ENCODE assay signal across 12 cellular contexts in the genomic region with DNA sequence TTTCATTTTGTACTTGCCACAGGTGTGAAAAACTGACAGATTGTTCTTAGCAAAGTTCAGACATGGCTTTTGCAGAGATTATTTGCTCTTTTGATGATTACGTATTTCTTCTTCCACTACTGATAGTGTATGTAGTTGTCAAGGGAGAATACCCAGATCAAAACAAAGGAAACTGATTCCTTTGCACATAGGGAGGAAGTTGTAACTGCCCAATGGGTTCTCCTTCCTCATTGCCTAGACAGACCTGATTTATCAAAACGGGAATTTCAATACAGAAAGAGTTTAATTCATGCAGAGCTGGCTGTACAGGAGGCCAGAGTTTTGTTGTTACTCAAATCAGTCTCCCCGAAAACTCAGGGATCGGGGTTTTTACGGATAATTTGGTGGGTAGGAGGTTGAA.
A peak's percentile ranks its signal among the peaks of the same experiment; 100 is the strongest.
DNase-seq lines count a peak whose midpoint lies in the region; ATAC-seq lines count a peak whose summit lies in the region.
"Had no signal": no experiment of that assay in that cellular context is flagged by ENCODE, and none has a peak within 500 bp of the region (broad histone marks: within the 10 kb centered on the region; RNA-seq: fewer than 3 reads in every experiment).

No MANE protein-coding gene starts in this region.

- peak overlapping the region in 2 of 11 experiments; percentile 2 to 26; a peak in 1 of 22 replicates for H3K9ac ChIP-seq in BLaER1 treated with 17β-estradiol and CSF1 and Interleukin-3, amounts not matched to agents 10 nM and 100 nM

- no peak overlapping the region for H3K4me3 Mint-ChIP-seq in CD4-positive, alpha-beta memory T cell
- no peak overlapping the region for H3K4me3 Mint-ChIP-seq in activated CD8-positive, alpha-beta T cell treated with anti-CD3 and anti-CD28 coated beads, Interleukin-2, amount 10 ng/mL, durations not matched to agents 7 days and 5 days
- peak overlapping the region in 7 of 10 donors; percentile 9 to 64 (median 33) for H3K4me3 Mint-ChIP-seq in naive thymus-derived CD8-positive, alpha-beta T cell

- no peaks in the 10 kb centered on the region for H3K36me3 Mint-ChIP-seq in CD4-positive, alpha-beta memory T cell
- peaks cover 15% of the 10 kb centered on the region for H3K36me3 Mint-ChIP-seq in activated CD8-positive, alpha-beta T cell treated with anti-CD3 and anti-CD28 coated beads, Interleukin-2, amount 10 ng/mL, durations not matched to agents 7 days and 5 days (ENCODE audit: low read depth)
- no peaks in the 10 kb centered on the region for H3K36me3 Mint-ChIP-seq in naive thymus-derived CD8-positive, alpha-beta T cell

- H3K27ac Mint-ChIP-seq in CD4-positive, alpha-beta memory T cell: peak overlapping the region in 4 of 7 donors; percentile 47 to 72 (median 68)
- H3K27ac Mint-ChIP-seq in activated CD8-positive, alpha-beta T cell treated with anti-CD3 and anti-CD28 coated beads, Interleukin-2, amount 10 ng/mL, durations not matched to agents 7 days and 5 days: no peak overlapping the region
- H3K27ac Mint-ChIP-seq in naive thymus-derived CD8-positive, alpha-beta T cell: peak overlapping the region; percentile 45 to 93 (median 88)

- peak overlapping the region in 10 of 11 experiments; percentile 2 to 60 (median 26); a peak in 15 of 22 replicates for H3K27ac ChIP-seq in BLaER1 treated with 17β-estradiol and CSF1 and Interleukin-3, amounts not matched to agents 10 nM and 100 nM
- H3K27ac ChIP-seq in CD4-positive, alpha-beta memory T cell (ENCODE audit: low read depth, low read length): no peak overlapping the region
- H3K27ac ChIP-seq: suprapubic skin had no signal

- H3K9me3 Mint-ChIP-seq in CD4-positive, alpha-beta memory T cell: no peaks in the 10 kb centered on the region
- no peaks in the 10 kb centered on the region for H3K9me3 Mint-ChIP-seq in activated CD8-positive, alpha-beta T cell treated with anti-CD3 and anti-CD28 coated beads, Interleukin-2, amount 10 ng/mL, durations not matched to agents 7 days and 5 days (ENCODE audit: insufficient read depth)
- no peaks in the 10 kb centered on the region for H3K9me3 Mint-ChIP-seq in naive thymus-derived CD8-positive, alpha-beta T cell

- no peaks in the 10 kb centered on the region for H3K27me3 Mint-ChIP-seq in CD4-positive, alpha-beta memory T cell
- H3K27me3 Mint-ChIP-seq in activated CD8-positive, alpha-beta T cell treated with anti-CD3 and anti-CD28 coated beads, Interleukin-2, amount 10 ng/mL, durations not matched to agents 7 days and 5 days (ENCODE audit: low read depth): no peaks in the 10 kb centered on the region
- no peaks in the 10 kb centered on the region for H3K27me3 Mint-ChIP-seq in naive thymus-derived CD8-positive, alpha-beta T cell

- no peaks in the 10 kb centered on the region for H4K20me1 ChIP-seq in BLaER1 treated with 17β-estradiol and CSF1 and Interleukin-3, amounts not matched to agents 10 nM and 100 nM

- intact Hi-C loops in CD4-positive, alpha-beta memory T cell (cut with micrococcal nuclease): no loop called here

- peaks cover 17 to 55% (median 28%) of the 10 kb centered on the region in 10 experiments for H3K4me1 ChIP-seq in BLaER1 treated with 17β-estradiol and CSF1 and Interleukin-3, amounts not matched to agents 10 nM and 100 nM
- peaks cover 7% of the 10 kb centered on the region for H3K4me1 ChIP-seq in CD4-positive, alpha-beta memory T cell (ENCODE audit: insufficient read depth, low read length)

- DNase-seq in CD4-positive, alpha-beta memory T cell: no peak
- DNase-seq in activated CD8-positive, alpha-beta T cell treated with anti-CD3 and anti-CD28 coated beads, Interleukin-2, amount 10 ng/mL, durations not matched to agents 7 days and 5 days: no peak
- no peak for DNase-seq in naive thymus-derived CD8-positive, alpha-beta T cell
- DNase-seq in stimulated activated CD4-positive, alpha-beta T cell treated with anti-CD3 and anti-CD28 coated beads, Interleukin-1b, Interleukin-23, amount 100 ng/mL, for 48 hours: no peak
- DNase-seq in NCI-H2196 (lab: John Stamatoyannopoulos, UW; ENCODE audit: unreplicated experiment): no peak
- DNase-seq: activated effector memory CD4-positive, alpha-beta T cell treated with anti-CD3 and anti-CD28 coated beads, Interleukin-2, amount 50 U/mL, for 16 hours; effector CD4-positive, alpha-beta T cell; NCI-H187 had no signal

- CTCF ChIA-PET in CD4-positive, alpha-beta memory T cell (lab: Charles Lee; ENCODE audit: partially characterized antibody): no interaction called here
- CTCF ChIA-PET in activated CD8-positive, alpha-beta T cell treated with anti-CD3 and anti-CD28 coated beads, Interleukin-2, amount 10 ng/mL, durations not matched to agents 7 days and 5 days (lab: Charles Lee): interaction anchor here (1.0 to 1.9 kb wide), 3 partner anchors 9 to 100 kb away, joined by 4 read pairs; no protein-coding TSS in a partner anchor

- ATAC-seq in activated CD8-positive, alpha-beta T cell treated with anti-CD3 and anti-CD28 coated beads, Interleukin-2, amount 10 ng/mL, durations not matched to agents 7 days and 5 days: peak; percentile 30
- ATAC-seq in naive thymus-derived CD8-positive, alpha-beta T cell: peak; percentile 30 to 66
- ATAC-seq in HG03039 (IDR thresholded peaks at IDR 0.05; ENCODE audit: unreplicated experiment): no peak

- H3K4me1 Mint-ChIP-seq in CD4-positive, alpha-beta memory T cell: peaks cover 8 to 27% (median 17%) of the 10 kb centered on the region in 4 donors
- H3K4me1 Mint-ChIP-seq in activated CD8-positive, alpha-beta T cell treated with anti-CD3 and anti-CD28 coated beads, Interleukin-2, amount 10 ng/mL, durations not matched to agents 7 days and 5 days (ENCODE audit: low read depth): peaks cover 47% of the 10 kb centered on the region
- H3K4me1 Mint-ChIP-seq in naive thymus-derived CD8-positive, alpha-beta T cell: peaks cover 21 to 45% (median 32%) of the 10 kb centered on the region in 4 donors

- peak overlapping the region; percentile 0 to 75 (median 43); a peak in 16 of 22 replicates for H3K4me2 ChIP-seq in BLaER1 treated with 17β-estradiol and CSF1 and Interleukin-3, amounts not matched to agents 10 nM and 100 nM

- H3K27me3 ChIP-seq in BLaER1 treated with 17β-estradiol and CSF1 and Interleukin-3, amounts not matched to agents 10 nM and 100 nM: no peaks in the 10 kb centered on the region
- H3K27me3 ChIP-seq in CD4-positive, alpha-beta memory T cell (ENCODE audit: insufficient read depth, low read length): no peaks in the 10 kb centered on the region
- H3K27me3 ChIP-seq: suprapubic skin had no signal

- no peaks in the 10 kb centered on the region for H3K36me3 ChIP-seq in BLaER1 treated with 17β-estradiol and CSF1 and Interleukin-3, amounts not matched to agents 10 nM and 100 nM
- no peaks in the 10 kb centered on the region for H3K36me3 ChIP-seq in CD4-positive, alpha-beta memory T cell (ENCODE audit: insufficient read depth, low read length)
- H3K36me3 ChIP-seq: suprapubic skin had no signal

- POLR2A ChIA-PET in CD4-positive, alpha-beta memory T cell (lab: Charles Lee; ENCODE audit: partially characterized antibody): interaction anchor here (1.0 to 2.1 kb wide), 3 partner anchors 9 to 17 kb away, joined by 3 to 5 read pairs (median 4); no protein-coding TSS in a partner anchor
- POLR2A ChIA-PET in activated CD8-positive, alpha-beta T cell treated with anti-CD3 and anti-CD28 coated beads, Interleukin-2, amount 10 ng/mL, durations not matched to agents 7 days and 5 days (lab: Charles Lee): no interaction called here
- POLR2A ChIA-PET in naive thymus-derived CD8-positive, alpha-beta T cell (lab: Charles Lee): interaction anchor here (1.0 to 2.0 kb wide), 3 partner anchors 8 to 17 kb away, joined by 3 to 5 read pairs (median 5); no protein-coding TSS in a partner anchor

- H3K9me3 ChIP-seq in BLaER1 treated with 17β-estradiol and CSF1 and Interleukin-3, amounts not matched to agents 10 nM and 100 nM (replicated peaks in 1 of 11): peaks cover 0 to 8% (median 0%) of the 10 kb centered on the region in 11 experiments; a peak in 4 of 22 replicates
- H3K9me3 ChIP-seq in CD4-positive, alpha-beta memory T cell (ENCODE audit: control insufficient read depth in 1 of 2, low read length in 2 of 2): no peaks in the 10 kb centered on the region
- H3K9me3 ChIP-seq: suprapubic skin had no signal

- no peak overlapping the region for H3K4me3 ChIP-seq in BLaER1 treated with 17β-estradiol and CSF1 and Interleukin-3, amounts not matched to agents 10 nM and 100 nM
- no peak overlapping the region for H3K4me3 ChIP-seq in CD4-positive, alpha-beta memory T cell (ENCODE audit: low read length in 2 of 2)
- H3K4me3 ChIP-seq: lung, suprapubic skin had no signal

Comparison
In these comparisons a context has a peak if more than half of its experiments do, and no peak if none do; other contexts are left out.
1. H3K4me3 Mint-ChIP-seq: peak in naive thymus-derived CD8-positive, alpha-beta T cell (7 of 10); none in CD4-positive, alpha-beta memory T cell (0 of 8) and activated CD8-positive, alpha-beta T cell treated with anti-CD3 and anti-CD28 coated beads, Interleukin-2, amount 10 ng/mL, durations not matched to agents 7 days and 5 days (single experiment).